12 cellular contexts compared by ENCODE assay signal in the genomic region with DNA sequence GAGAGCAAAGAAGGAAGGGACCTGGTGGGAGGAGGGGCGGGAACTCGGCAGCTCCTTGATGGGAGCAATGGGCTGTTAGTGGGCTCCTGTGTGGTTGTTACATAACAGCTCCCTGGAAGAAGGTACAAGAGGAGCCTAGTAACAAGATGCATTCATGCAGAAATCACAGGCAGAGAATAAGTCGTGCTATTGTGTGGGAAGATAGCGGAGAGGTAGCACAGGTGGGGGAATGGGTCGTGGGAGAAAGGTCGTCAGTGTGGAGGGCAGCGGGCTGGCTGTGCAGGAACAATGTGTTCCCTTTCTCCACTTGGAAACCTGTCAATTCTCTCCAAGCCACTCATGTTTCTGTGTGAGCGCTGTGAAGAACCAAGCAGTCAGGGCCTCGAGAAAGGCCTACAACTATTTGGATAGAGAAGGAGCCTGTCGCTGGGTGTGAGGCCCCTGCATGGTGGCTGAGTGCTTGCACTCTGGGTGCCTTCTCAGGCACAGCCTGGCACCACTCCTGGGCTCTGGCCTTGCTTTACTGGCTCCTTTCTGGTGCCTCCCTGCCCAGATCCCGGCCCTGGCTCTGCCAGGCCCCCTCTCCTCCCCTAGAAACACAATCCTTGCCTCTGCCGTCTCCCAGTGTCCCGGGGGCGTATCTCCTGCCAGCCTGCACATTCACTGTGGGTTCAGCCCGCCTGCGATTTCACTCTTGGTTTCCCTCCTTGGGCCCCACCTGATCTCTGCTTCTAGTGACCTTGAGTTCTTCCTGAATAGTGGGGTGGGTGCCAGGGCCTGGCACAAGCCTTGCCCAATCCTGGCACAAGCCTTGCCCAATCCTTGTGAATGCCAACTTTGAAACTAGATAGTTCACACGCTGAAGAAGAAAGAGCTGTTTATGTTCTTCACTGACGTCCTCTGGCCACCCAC. TPM values are rescaled to one million over a fixed set of nuclear protein-coding genes. Genes with fewer than 3 reads are reported as not detected.
DNase-seq lines count a peak whose midpoint lies in the region; ATAC-seq, FAIRE-seq and TF ChIP-seq lines count a peak whose summit lies in the region.
"Had no signal": no experiment of that assay in that cellular context is flagged by ENCODE, and none has a peak within 500 bp of the region (broad histone marks: within the 10 kb centered on the region; RNA-seq: fewer than 3 reads in every experiment).

No MANE protein-coding gene starts in this region.

- CTCF ChIA-PET in HEK293 (lab: Yijun Ruan, JAX): interaction anchor here (0.6 to 4.2 kb wide), 3 partner anchors 20 to 464 kb away, joined by 3 to 16 read pairs (median 4); no protein-coding TSS in a partner anchor
- CTCF ChIA-PET in HepG2 (lab: Yijun Ruan, JAX; ENCODE audit: low intra/inter-chr PET ratio, low total read pairs): no interaction called here
- CTCF ChIA-PET in GM10248 (lab: Yijun Ruan, JAX): interaction anchor here (1.8 to 11.7 kb wide), 3 partner anchors 18 to 22 kb away, joined by 4 to 147 read pairs (median 4); no protein-coding TSS in a partner anchor

- peak; percentile 17; the same call in 2 of the 3 replicates for ATAC-seq in HepG2

- H4K20me1 ChIP-seq in HepG2 (ENCODE audit: insufficient read depth, low read length): no peaks in the 10 kb centered on the region

- TF ChIP-seq EP300 in HepG2 (IDR thresholded peaks at IDR 0.05; ENCODE audit: low read depth in 2 of 2, low read length in 2 of 2): no peak
- no peak for TF ChIP-seq EP300 in HepG2 (CRISPR knock-in tag; IDR thresholded peaks at IDR 0.05; ENCODE audit: borderline replicate concordance)
- peak in 2 of 4 donors; percentile 54 to 78 for TF ChIP-seq EP300 in sigmoid colon (IDR thresholded peaks at IDR 0.05)

- no peaks in the 10 kb centered on the region for H3K79me2 ChIP-seq in HepG2 (ENCODE audit: insufficient read depth, low read length)

- FAIRE-seq in HepG2 (lab: Jason Lieb, UNC): no peak

- peaks cover 7 to 77% of the 10 kb centered on the region in 2 experiments for H3K27me3 ChIP-seq in HepG2 (ENCODE audit: control insufficient read depth in 1 of 2, insufficient read depth in 2 of 2, low read length in 2 of 2)
- H3K27me3 ChIP-seq in sigmoid colon: no peaks in the 10 kb centered on the region

- in situ Hi-C loops in HepG2 (cut with HindIII; ENCODE audit: extremely low pct_ligation_motif_present, low pct_unique_long_range_greater_than_20kb): no loop called here

- no peak overlapping the region for H3K4me2 ChIP-seq in HepG2 (ENCODE audit: low read depth, low read length)

- H3K4me1 ChIP-seq in HEK293 (ENCODE audit: control insufficient read depth, insufficient read depth, low read length) (no peaks in the 10 kb centered on the region; the same call in 1 of the 2 replicates), HepG2 (ENCODE audit: insufficient read depth, low read length) (0 out of 2 replicates have a peak, but pooled peaks cover 12% of the 10 kb centered on the region), sigmoid colon (peaks cover 0 to 23% (median 8%) of the 10 kb centered on the region in 4 donors)

- 28% methylated on average over 16 of the region's 18 CpGs for WGBS in HepG2 (ENCODE audit: low lambda C conversion rate)
- 54 to 76% methylated on average over 18 of the region's 18 CpGs for WGBS in sigmoid colon, 2 donors

- H2AFZ ChIP-seq in HepG2 (ENCODE audit: low read length): no peak overlapping the region

- H3K27ac ChIP-seq in HEK293 (ENCODE audit: extremely low read depth, low read depth, low read length) (no peak overlapping the region), caudate nucleus (ENCODE audit: low read depth, low read length) (peak overlapping the region; percentile 98), HepG2 (ENCODE audit: extremely low read length, insufficient read depth, low read length) (no peak overlapping the region), sigmoid colon (peak overlapping the region; percentile 78 to 89 (median 79))

- intact Hi-C loops in HepG2 (cut with micrococcal nuclease; ENCODE audit: unreplicated experiment): no loop called here
- intact Hi-C loops in sigmoid colon (cut with DNase I): no loop called here

- TF ChIP-seq POLR2A in HepG2 (IDR thresholded peaks at IDR 0.05; ENCODE audit: insufficient read depth in 1 of 2, low read depth in 2 of 2, low read length in 2 of 2): no peak
- TF ChIP-seq POLR2A in sigmoid colon (IDR thresholded peaks at IDR 0.05): no peak

- no peak overlapping the region for H3K4me3 ChIP-seq in HEK293 (ENCODE audit: low read depth, low read length)
- no peak overlapping the region for H3K4me3 ChIP-seq in HepG2 (replicated peaks in 1 of 3; ENCODE audit: insufficient read depth in 1 of 3, low read depth in 2 of 3, low read length in 3 of 3)
- no peak overlapping the region for H3K4me3 ChIP-seq in sigmoid colon

- no peak overlapping the region for H3K9ac ChIP-seq in HepG2 (ENCODE audit: insufficient read depth, low read depth, low read length)

- POLR2A ChIA-PET in HEK293 (lab: Yijun Ruan, JAX) (interaction anchor here (0.6 to 1.0 kb wide), 2 partner anchors 12 to 466 kb away, joined by 3 read pairs; partner anchors contain the start of gene MTCH1), HepG2 (lab: Yijun Ruan, JAX) (interaction anchor here (1.1 kb wide), 1 partner anchor 12 kb away, joined by 4 read pairs; the partner anchor contains the start of gene MTCH1), GM10248 (lab: Yijun Ruan, JAX) (no interaction called here)

- no peaks in the 10 kb centered on the region for H3K9me3 ChIP-seq in HEK293 (ENCODE audit: control insufficient read depth, insufficient read depth, low read depth, low read length)
- no peaks in the 10 kb centered on the region for H3K9me3 ChIP-seq in HepG2 (ENCODE audit: low read length)
- no peaks in the 10 kb centered on the region for H3K9me3 ChIP-seq in sigmoid colon

- TF ChIP-seq RAD21 in HepG2 (CRISPR knock-in tag; IDR thresholded peaks at IDR 0.05): no peak

- H3K36me3 ChIP-seq in HEK293 (ENCODE audit: control insufficient read depth in 2 of 2, insufficient read depth in 1 of 2, low read length in 2 of 2): no peaks in the 10 kb centered on the region
- no peaks in the 10 kb centered on the region for H3K36me3 ChIP-seq in HepG2 (replicated peaks in 1 of 2; ENCODE audit: control insufficient read depth in 1 of 2, insufficient read depth in 2 of 2, low read length in 2 of 2)
- no peaks in the 10 kb centered on the region for H3K36me3 ChIP-seq in sigmoid colon

- DNase-seq in caudate nucleus (lab: John Stamatoyannopoulos, UW) (peak in 58 of 61 donors; percentile 18 to 91 (median 69)), HepG2 (ENCODE audit: low spot score) (no peak), sigmoid colon (peak; percentile 93), GF-D8 (lab: John Stamatoyannopoulos, UW) (no peak), GM10248 (ENCODE audit: extremely low spot score) (no peak), kidney glomerular epithelial cell (lab: John Stamatoyannopoulos, UW) (no peak)
- DNase-seq in activated CD4-positive, CD25-positive, alpha-beta regulatory T cell (lab: John Stamatoyannopoulos, UW): no peak
- DNase-seq: activated T-cell treated with anti-CD3 and anti-CD28 coated beads for 4 hours, GOT3, NCI-H1930, trophoblast cell had no signal

- TF ChIP-seq CTCF in HEK293 (tag by site-specific recombination; IDR thresholded peaks at IDR 0.05) (no peak), HepG2 (CRISPR knock-in tag; IDR thresholded peaks at IDR 0.05) (no peak), sigmoid colon (IDR thresholded peaks at IDR 0.05) (no peak), GM10248 (IDR thresholded peaks at IDR 0.05; ENCODE audit: control extremely low read depth, extremely low read depth, low read depth, missing control alignments) (no peak)

- BruUV-seq in HepG2 (replicated peaks; lab: Mats Ljungman, UMichigan): no TSS peak

RNA-seq across cellular contexts. Expression of gene FGD2, which starts 7.4 kb away (rescaled TPM):
- total RNA-seq in HepG2 (2016; rRNA removed; fragmentation: Illumina TruSeq; extraction: Trizol) (not detected in 2 replicates), sigmoid colon (10 to 100 TPM; 17.1 to 39.3 (median 21.9) TPM)
- not detected in 2 replicates for total RNA-seq in HepG2 (2016; cell fraction: cytosol; rRNA removed; fragmentation: Illumina TruSeq; extraction: Trizol; ENCODE audit: low read depth)
- total RNA-seq in HepG2 (2016; cell fraction: insoluble cytoplasmic fraction; rRNA removed; fragmentation: Illumina TruSeq; extraction: Trizol): not detected in 2 replicates
- total RNA-seq in HepG2 (2016; cell fraction: membrane; rRNA removed; fragmentation: Illumina TruSeq; extraction: Trizol): not detected in 2 replicates
- not detected in 2 replicates for total RNA-seq in HepG2 (2016; cell fraction: nucleus; rRNA removed; fragmentation: Illumina TruSeq; extraction: Trizol)
- polyA plus RNA-seq in HepG2 (2011; rRNA removed) (0.03 TPM in 1 of 2 replicates, not detected in the other), sigmoid colon (10 to 100 TPM in 1 of 3 donors, 1 to 10 TPM in 2; 3.7 to 40.8 (median 9.0) TPM)
- not detected in 2 replicates for polyA plus RNA-seq in HepG2 (2011; cell fraction: cytosol; rRNA removed)
- 0.13 and 0.17 TPM in 2 replicates for polyA plus RNA-seq in HepG2 (2011; cell fraction: nucleus; rRNA removed)
- not detected in 2 replicates for polyA plus RNA-seq in HepG2 (2012)
- polyA plus RNA-seq in HepG2 (2016; cell fraction: cytosol; fragmentation: Illumina TruSeq; extraction: Trizol; ENCODE audit: low read depth): not detected in 2 replicates
- not detected in 2 replicates for polyA plus RNA-seq in HepG2 (2016; cell fraction: insoluble cytoplasmic fraction; fragmentation: Illumina TruSeq; extraction: Trizol; ENCODE audit: low read depth)
- not detected in 2 replicates for polyA plus RNA-seq in HepG2 (2016; cell fraction: membrane; fragmentation: Illumina TruSeq; extraction: Trizol; ENCODE audit: low read depth)
- polyA plus RNA-seq in HepG2 (2016; cell fraction: nucleus; fragmentation: Illumina TruSeq; extraction: Trizol; ENCODE audit: insufficient read depth, low read depth): not detected in 2 replicates
- polyA minus RNA-seq in HepG2 (2011; rRNA and poly(A)+ RNA removed; ENCODE audit: low replicate concordance): not detected in 2 replicates
- not detected in 2 replicates for polyA minus RNA-seq in HepG2 (2011; cell fraction: cytosol; rRNA and poly(A)+ RNA removed)
- 0.25 TPM in 1 of 2 replicates, not detected in the other for polyA minus RNA-seq in HepG2 (2011; cell fraction: nucleus; rRNA and poly(A)+ RNA removed)

RNA-seq across cellular contexts. Expression of gene MTCH1, which starts 12.1 kb away (rescaled TPM):
- total RNA-seq in HepG2 (2016; rRNA removed; fragmentation: Illumina TruSeq; extraction: Trizol): 115 and 144 TPM in 2 replicates
- total RNA-seq in HepG2 (2016; cell fraction: cytosol; rRNA removed; fragmentation: Illumina TruSeq; extraction: Trizol; ENCODE audit: low read depth): 53.5 and 64.3 TPM in 2 replicates
- total RNA-seq in HepG2 (2016; cell fraction: insoluble cytoplasmic fraction; rRNA removed; fragmentation: Illumina TruSeq; extraction: Trizol): 99.7 and 146 TPM in 2 replicates
- 112 and 127 TPM in 2 replicates for total RNA-seq in HepG2 (2016; cell fraction: membrane; rRNA removed; fragmentation: Illumina TruSeq; extraction: Trizol)
- total RNA-seq in HepG2 (2016; cell fraction: nucleus; rRNA removed; fragmentation: Illumina TruSeq; extraction: Trizol): 129 and 139 TPM in 2 replicates
- polyA plus RNA-seq in HepG2 (2011; rRNA removed): 86.2 and 96.1 TPM in 2 replicates
- 84.5 and 90.6 TPM in 2 replicates for polyA plus RNA-seq in HepG2 (2011; cell fraction: cytosol; rRNA removed)
- 168 and 184 TPM in 2 replicates for polyA plus RNA-seq in HepG2 (2011; cell fraction: nucleus; rRNA removed)
- polyA plus RNA-seq in HepG2 (2012): 90.8 and 127 TPM in 2 replicates
- 50.6 and 64.6 TPM in 2 replicates for polyA plus RNA-seq in HepG2 (2016; cell fraction: cytosol; fragmentation: Illumina TruSeq; extraction: Trizol; ENCODE audit: low read depth)
- polyA plus RNA-seq in HepG2 (2016; cell fraction: insoluble cytoplasmic fraction; fragmentation: Illumina TruSeq; extraction: Trizol; ENCODE audit: low read depth): 92.2 and 107 TPM in 2 replicates
- polyA plus RNA-seq in HepG2 (2016; cell fraction: membrane; fragmentation: Illumina TruSeq; extraction: Trizol; ENCODE audit: low read depth): 86.2 and 95.7 TPM in 2 replicates
- 185 and 196 TPM in 2 replicates for polyA plus RNA-seq in HepG2 (2016; cell fraction: nucleus; fragmentation: Illumina TruSeq; extraction: Trizol; ENCODE audit: insufficient read depth, low read depth)
- polyA minus RNA-seq in HepG2 (2011; rRNA and poly(A)+ RNA removed; ENCODE audit: low replicate concordance): 134 and 163 TPM in 2 replicates
- 32.2 and 36.3 TPM in 2 replicates for polyA minus RNA-seq in HepG2 (2011; cell fraction: cytosol; rRNA and poly(A)+ RNA removed)
- polyA minus RNA-seq in HepG2 (2011; cell fraction: nucleus; rRNA and poly(A)+ RNA removed): 109 and 138 TPM in 2 replicates
- total RNA-seq in sigmoid colon: 100 to 1,000 TPM; 163 to 198 (median 195) TPM
- 100 to 1,000 TPM; 141 to 150 (median 150) TPM for polyA plus RNA-seq in sigmoid colon

RNA-seq across cellular contexts. Expression of gene PI16, which starts 43.5 kb away (rescaled TPM):
- total RNA-seq in HepG2 (2016; rRNA removed; fragmentation: Illumina TruSeq; extraction: Trizol) (not detected in 2 replicates), sigmoid colon (10 to 100 TPM in 3 of 4 donors, 1 to 10 TPM in 1; 2.9 to 50.7 (median 15.4) TPM)
- not detected in 2 replicates for total RNA-seq in HepG2 (2016; cell fraction: cytosol; rRNA removed; fragmentation: Illumina TruSeq; extraction: Trizol; ENCODE audit: low read depth)
- not detected in 2 replicates for total RNA-seq in HepG2 (2016; cell fraction: insoluble cytoplasmic fraction; rRNA removed; fragmentation: Illumina TruSeq; extraction: Trizol)
- total RNA-seq in HepG2 (2016; cell fraction: membrane; rRNA removed; fragmentation: Illumina TruSeq; extraction: Trizol): not detected in 2 replicates
- not detected in 2 replicates for total RNA-seq in HepG2 (2016; cell fraction: nucleus; rRNA removed; fragmentation: Illumina TruSeq; extraction: Trizol)
- polyA plus RNA-seq in HepG2 (2011; rRNA removed) (not detected in 2 replicates), sigmoid colon (1 to 10 TPM in 2 of 3 donors, under 1 TPM in 1; 0.85 to 1.8 (median 1.2) TPM)
- polyA plus RNA-seq in HepG2 (2011; cell fraction: cytosol; rRNA removed): not detected in 2 replicates
- polyA plus RNA-seq in HepG2 (2011; cell fraction: nucleus; rRNA removed): not detected in 2 replicates
- polyA plus RNA-seq in HepG2 (2012): not detected in 2 replicates
- polyA plus RNA-seq in HepG2 (2016; cell fraction: cytosol; fragmentation: Illumina TruSeq; extraction: Trizol; ENCODE audit: low read depth): not detected in 2 replicates
- not detected in 2 replicates for polyA plus RNA-seq in HepG2 (2016; cell fraction: insoluble cytoplasmic fraction; fragmentation: Illumina TruSeq; extraction: Trizol; ENCODE audit: low read depth)
- polyA plus RNA-seq in HepG2 (2016; cell fraction: membrane; fragmentation: Illumina TruSeq; extraction: Trizol; ENCODE audit: low read depth): not detected in 2 replicates
- not detected in 2 replicates for polyA plus RNA-seq in HepG2 (2016; cell fraction: nucleus; fragmentation: Illumina TruSeq; extraction: Trizol; ENCODE audit: insufficient read depth, low read depth)
- polyA minus RNA-seq in HepG2 (2011; rRNA and poly(A)+ RNA removed; ENCODE audit: low replicate concordance): 0.33 TPM in 1 of 2 replicates, not detected in the other
- polyA minus RNA-seq in HepG2 (2011; cell fraction: cytosol; rRNA and poly(A)+ RNA removed): not detected in 2 replicates
- polyA minus RNA-seq in HepG2 (2011; cell fraction: nucleus; rRNA and poly(A)+ RNA removed): not detected in 2 replicates

Comparison
In these comparisons a context has a peak if more than half of its experiments do, and no peak if none do; other contexts are left out.
1. H3K27ac ChIP-seq: peak in caudate nucleus (single experiment) and sigmoid colon (4 of 4); none in HEK293 (single experiment) and HepG2 (single experiment).
2. DNase-seq: peak in caudate nucleus (58 of 61) and sigmoid colon (single experiment); none in HepG2 (single experiment), GF-D8 (single experiment), activated CD4-positive, CD25-positive, alpha-beta regulatory T cell (0 of 4), GM10248 (single experiment) and kidney glomerular epithelial cell (single experiment).
3. RNA of gene FGD2, which starts 7.4 kb away (total RNA-seq): 17.1 to 39.3 TPM in sigmoid colon; not detected in HepG2; every median in the first group is over 10 times any median in the second.